23 cellular contexts compared by ENCODE assay signal in genomic region chr7:138948403-138948802, GRCh38. TPM values are rescaled to one million over a fixed set of nuclear protein-coding genes. Genes with fewer than 3 reads are reported as not detected.
DNase-seq lines count a peak whose midpoint lies in the region; ATAC-seq lines count a peak whose summit lies in the region.
"Had no signal": no experiment of that assay in that cellular context is flagged by ENCODE, and none has a peak within 500 bp of the region (broad histone marks: within the 10 kb centered on the region; RNA-seq: fewer than 3 reads in every experiment).

No MANE protein-coding gene starts in this region.

- intact Hi-C loops in left ventricle myocardium superior (cut with micrococcal nuclease), result no loop called here

- POLR2A ChIA-PET in activated naive CD8-positive, alpha-beta T cell treated with anti-CD3 and anti-CD28 coated beads, Interleukin-2, amount 10 ng/mL, durations not matched to agents 7 days and 5 days (lab: Charles Lee), result no interaction called here

- H3K36me3 Mint-ChIP-seq in activated naive CD8-positive, alpha-beta T cell treated with anti-CD3 and anti-CD28 coated beads, Interleukin-2, amount 10 ng/mL, durations not matched to agents 7 days and 5 days, result no peaks in the 10 kb centered on the region
- no peaks in the 10 kb centered on the region for H3K36me3 Mint-ChIP-seq in activated naive CD8-positive, alpha-beta T cell treated with anti-CD3 and anti-CD28 coated beads for 36 hours
- H3K36me3 Mint-ChIP-seq in activated T-helper 17 cell treated with anti-CD3 and anti-CD28 coated beads, Interleukin-2, amount 50 U/mL, for 72 hours (ENCODE audit: low read depth), result no peaks in the 10 kb centered on the region
- H3K36me3 Mint-ChIP-seq: activated CD4-positive, alpha-beta memory T cell treated with anti-CD3 and anti-CD28 coated beads for 36 hours; CD4-positive, alpha-beta memory T cell; T-cell had no signal

- H3K4me1 Mint-ChIP-seq in activated naive CD8-positive, alpha-beta T cell treated with anti-CD3 and anti-CD28 coated beads, Interleukin-2, amount 10 ng/mL, durations not matched to agents 7 days and 5 days, result peaks cover 5% of the 10 kb centered on the region
- H3K4me1 Mint-ChIP-seq in activated naive CD8-positive, alpha-beta T cell treated with anti-CD3 and anti-CD28 coated beads for 36 hours, result no peaks in the 10 kb centered on the region
- no peaks in the 10 kb centered on the region for H3K4me1 Mint-ChIP-seq in activated T-helper 17 cell treated with anti-CD3 and anti-CD28 coated beads, Interleukin-2, amount 50 U/mL, for 72 hours
- H3K4me1 Mint-ChIP-seq: CD4-positive, alpha-beta memory T cell; T-cell had no signal

- H3K9me3 Mint-ChIP-seq in activated naive CD8-positive, alpha-beta T cell treated with anti-CD3 and anti-CD28 coated beads, Interleukin-2, amount 10 ng/mL, durations not matched to agents 7 days and 5 days, result no peaks in the 10 kb centered on the region
- H3K9me3 Mint-ChIP-seq in activated naive CD8-positive, alpha-beta T cell treated with anti-CD3 and anti-CD28 coated beads for 36 hours, result no peaks in the 10 kb centered on the region
- no peaks in the 10 kb centered on the region for H3K9me3 Mint-ChIP-seq in activated T-helper 17 cell treated with anti-CD3 and anti-CD28 coated beads, Interleukin-2, amount 50 U/mL, for 72 hours
- H3K9me3 Mint-ChIP-seq: activated CD4-positive, alpha-beta memory T cell treated with anti-CD3 and anti-CD28 coated beads for 36 hours; CD4-positive, alpha-beta memory T cell; endodermal cell; GM23338; T-cell had no signal

- H3K27me3 Mint-ChIP-seq in activated naive CD8-positive, alpha-beta T cell treated with anti-CD3 and anti-CD28 coated beads, Interleukin-2, amount 10 ng/mL, durations not matched to agents 7 days and 5 days, result peaks cover 27% of the 10 kb centered on the region
- H3K27me3 Mint-ChIP-seq in activated naive CD8-positive, alpha-beta T cell treated with anti-CD3 and anti-CD28 coated beads for 36 hours, result no peaks in the 10 kb centered on the region
- H3K27me3 Mint-ChIP-seq in activated T-helper 17 cell treated with anti-CD3 and anti-CD28 coated beads, Interleukin-2, amount 50 U/mL, for 72 hours, result peaks cover 17% of the 10 kb centered on the region

- H3K27ac Mint-ChIP-seq in activated naive CD8-positive, alpha-beta T cell treated with anti-CD3 and anti-CD28 coated beads, Interleukin-2, amount 10 ng/mL, durations not matched to agents 7 days and 5 days, result no peak overlapping the region
- no peak overlapping the region for H3K27ac Mint-ChIP-seq in activated naive CD8-positive, alpha-beta T cell treated with anti-CD3 and anti-CD28 coated beads for 36 hours
- no peak overlapping the region for H3K27ac Mint-ChIP-seq in activated T-helper 17 cell treated with anti-CD3 and anti-CD28 coated beads, Interleukin-2, amount 50 U/mL, for 72 hours
- H3K27ac Mint-ChIP-seq: activated CD4-positive, alpha-beta memory T cell treated with anti-CD3 and anti-CD28 coated beads for 36 hours; CD4-positive, alpha-beta memory T cell; endodermal cell; GM23338; T-cell had no signal

- peak; percentile 26 for ATAC-seq in activated naive CD8-positive, alpha-beta T cell treated with anti-CD3 and anti-CD28 coated beads, Interleukin-2, amount 10 ng/mL, durations not matched to agents 7 days and 5 days (ENCODE audit: low read depth)
- ATAC-seq in activated T-helper 17 cell treated with anti-CD3 and anti-CD28 coated beads, Interleukin-2, amount 50 U/mL, for 72 hours (replicated peaks), result peak; percentile 64
- no peak for ATAC-seq in left ventricle myocardium superior
- ATAC-seq: GM23338, lower lobe of right lung, T-cell had no signal

- no peak overlapping the region for H3K4me3 Mint-ChIP-seq in activated naive CD8-positive, alpha-beta T cell treated with anti-CD3 and anti-CD28 coated beads, Interleukin-2, amount 10 ng/mL, durations not matched to agents 7 days and 5 days
- no peak overlapping the region for H3K4me3 Mint-ChIP-seq in activated naive CD8-positive, alpha-beta T cell treated with anti-CD3 and anti-CD28 coated beads for 36 hours
- no peak overlapping the region for H3K4me3 Mint-ChIP-seq in activated T-helper 17 cell treated with anti-CD3 and anti-CD28 coated beads, Interleukin-2, amount 50 U/mL, for 72 hours
- H3K4me3 Mint-ChIP-seq: activated CD4-positive, alpha-beta memory T cell treated with anti-CD3 and anti-CD28 coated beads for 36 hours; CD4-positive, alpha-beta memory T cell; endodermal cell; GM23338; T-cell had no signal

- no peak for DNase-seq in activated naive CD8-positive, alpha-beta T cell treated with anti-CD3 and anti-CD28 coated beads, Interleukin-2, amount 10 ng/mL, durations not matched to agents 7 days and 5 days
- DNase-seq in activated naive CD8-positive, alpha-beta T cell treated with anti-CD3 and anti-CD28 coated beads for 36 hours, result no peak
- DNase-seq in HT1080 (ENCODE audit: low read depth), result peak; percentile 8
- no peak for DNase-seq in hepatic stellate cell (ENCODE audit: low spot score)
- no peak for DNase-seq in anterior cingulate cortex (lab: John Stamatoyannopoulos, UW)
- no peak for DNase-seq in NOMO-1 (lab: John Stamatoyannopoulos, UW; ENCODE audit: unreplicated experiment in 2 of 2)
- DNase-seq in left ventricle myocardium superior, result no peak
- DNase-seq: activated CD4-positive, alpha-beta memory T cell treated with anti-CD3 and anti-CD28 coated beads for 36 hours; activated naive CD4-positive, alpha-beta T cell; aorta; caudate nucleus; CD4-positive, alpha-beta memory T cell; DMS153; endodermal cell; kidney; lower lobe of right lung; NCI-H1436 treated with DMSO at 0.1 percent for 48 hours; SIG-M5; sigmoid colon; T-cell; transverse colon had no signal

RNA-seq across cellular contexts. Expression of gene KIAA1549, which starts 32.8 kb away (rescaled TPM):
- 1 to 10 TPM; 1.1 TPM for total RNA-seq in activated naive CD8-positive, alpha-beta T cell treated with anti-CD3 and anti-CD28 coated beads, Interleukin-2, amount 10 ng/mL, durations not matched to agents 7 days and 5 days
- 1 to 10 TPM; 1.7 to 2.2 TPM for total RNA-seq in activated naive CD8-positive, alpha-beta T cell treated with anti-CD3 and anti-CD28 coated beads for 36 hours
- total RNA-seq in HT1080 (2014; rRNA removed; shearing (Covaris generic)), result 2.4 and 4.1 TPM in 2 replicates
- polyA plus RNA-seq in HT1080 (2015; cell fraction: cytosol; rRNA removed), result 7.9 and 10.5 TPM in 2 replicates
- polyA plus RNA-seq in HT1080 (2015; cell fraction: nucleus; rRNA removed), result 11.2 and 12.6 TPM in 2 replicates
- 1 to 10 TPM; 1.1 to 1.2 TPM for total RNA-seq in activated T-helper 17 cell treated with anti-CD3 and anti-CD28 coated beads, Interleukin-2, amount 50 U/mL, for 72 hours
- total RNA-seq in left ventricle myocardium superior, result 2.5 TPM
